ENCODE assay signal across 23 cellular contexts in genomic region chr6:52374247-52374646, GRCh38. TPM values are rescaled to one million over a fixed set of nuclear protein-coding genes. Genes with fewer than 3 reads are reported as not detected.
DNase-seq lines count a peak whose midpoint lies in the region; ATAC-seq lines count a peak whose summit lies in the region.
"Had no signal": no experiment of that assay in that cellular context is flagged by ENCODE, and none has a peak within 500 bp of the region (broad histone marks: within the 10 kb centered on the region; RNA-seq: fewer than 3 reads in every experiment).

No MANE protein-coding gene starts in this region.

- no peak overlapping the region for H3K4me3 Mint-ChIP-seq in activated naive CD4-positive, alpha-beta T cell treated with anti-CD3 and anti-CD28 coated beads, Interleukin-2, amount 50 U/mL, for 24 hours
- no peak overlapping the region for H3K4me3 Mint-ChIP-seq in T-helper 17 cell
- no peak overlapping the region for H3K4me3 Mint-ChIP-seq in effector memory CD8-positive, alpha-beta T cell

- ATAC-seq in T-helper 17 cell = no peak
- no peak for ATAC-seq in effector memory CD8-positive, alpha-beta T cell (replicated peaks)
- ATAC-seq in HG03439 (IDR thresholded peaks at IDR 0.05; ENCODE audit: unreplicated experiment) = no peak
- ATAC-seq in HG03280 (IDR thresholded peaks at IDR 0.05; ENCODE audit: unreplicated experiment) = no peak
- no peak for ATAC-seq in HG03139 (IDR thresholded peaks at IDR 0.05; ENCODE audit: unreplicated experiment)
- ATAC-seq: K562 had no signal

- H3K9me3 Mint-ChIP-seq in activated naive CD4-positive, alpha-beta T cell treated with anti-CD3 and anti-CD28 coated beads, Interleukin-2, amount 50 U/mL, for 24 hours = no peaks in the 10 kb centered on the region
- H3K9me3 Mint-ChIP-seq in effector memory CD8-positive, alpha-beta T cell = peaks cover 2 to 11% of the 10 kb centered on the region in 2 donors

- peaks cover 22% of the 10 kb centered on the region for H3K36me3 Mint-ChIP-seq in activated naive CD4-positive, alpha-beta T cell treated with anti-CD3 and anti-CD28 coated beads, Interleukin-2, amount 50 U/mL, for 24 hours
- peaks cover 5% of the 10 kb centered on the region for H3K36me3 Mint-ChIP-seq in T-helper 17 cell (ENCODE audit: low read depth)
- peaks cover 6% of the 10 kb centered on the region for H3K36me3 Mint-ChIP-seq in effector memory CD8-positive, alpha-beta T cell (ENCODE audit: insufficient read depth)

- no peaks in the 10 kb centered on the region for H3K27me3 Mint-ChIP-seq in activated naive CD4-positive, alpha-beta T cell treated with anti-CD3 and anti-CD28 coated beads, Interleukin-2, amount 50 U/mL, for 24 hours
- no peaks in the 10 kb centered on the region for H3K27me3 Mint-ChIP-seq in T-helper 17 cell
- no peaks in the 10 kb centered on the region for H3K27me3 Mint-ChIP-seq in effector memory CD8-positive, alpha-beta T cell

- DNase-seq in activated naive CD4-positive, alpha-beta T cell treated with anti-CD3 and anti-CD28 coated beads, Interleukin-2, amount 50 U/mL, for 16 hours = no peak
- DNase-seq in T-helper 17 cell = no peak
- no peak for DNase-seq in effector memory CD8-positive, alpha-beta T cell
- DNase-seq: ACHN, DMS53, GDM1, MG63, NCI-H1048, NCI-H1436 treated with DMSO at 0.1 percent for 48 hours, NCI-H1930, NCI-H2227 treated with DMSO at 0.1 percent for 48 hours, NCI-H510A, SHP77 treated with DMSO at 0.1 percent for 48 hours, SK-N-SH had no signal

- peaks cover 81% of the 10 kb centered on the region for H3K4me1 Mint-ChIP-seq in activated naive CD4-positive, alpha-beta T cell treated with anti-CD3 and anti-CD28 coated beads, Interleukin-2, amount 50 U/mL, for 24 hours
- H3K4me1 Mint-ChIP-seq in T-helper 17 cell = peaks cover 61% of the 10 kb centered on the region
- peaks cover 29 to 77% of the 10 kb centered on the region in 2 donors for H3K4me1 Mint-ChIP-seq in effector memory CD8-positive, alpha-beta T cell (ENCODE audit: low read depth in 2 of 2)

- peak overlapping the region; percentile 61 for H3K27ac Mint-ChIP-seq in activated naive CD4-positive, alpha-beta T cell treated with anti-CD3 and anti-CD28 coated beads, Interleukin-2, amount 50 U/mL, for 24 hours
- H3K27ac Mint-ChIP-seq in T-helper 17 cell = peak overlapping the region; percentile 6
- H3K27ac Mint-ChIP-seq in effector memory CD8-positive, alpha-beta T cell = peak overlapping the region; percentile 55 to 74

- no peaks in the 10 kb centered on the region for H3K9me3 ChIP-seq in T-helper 17 cell (ENCODE audit: control insufficient read depth, low read length, poor library complexity, severe bottlenecking)
- H3K9me3 ChIP-seq: BLaER1, SK-N-SH had no signal

- peak overlapping the region; percentile 30 for H3K27ac ChIP-seq in temporal lobe (ENCODE audit: low read depth, low read length)
- H3K27ac ChIP-seq: 22Rv1, BLaER1, RWPE1 had no signal

RNA-seq across cellular contexts. Expression of gene PAQR8, which starts 12.3 kb away (rescaled TPM):
- total RNA-seq in T-helper 17 cell (1 to 10 TPM; 3.6 to 7.7 TPM), temporal lobe (13.8 TPM)

RNA-seq across cellular contexts. Expression of gene EFHC1, which starts 45.9 kb away (rescaled TPM):
- total RNA-seq in T-helper 17 cell (1 to 10 TPM; 5.3 to 7.5 TPM), temporal lobe (25.6 TPM)

Comparison
In these comparisons a context has a peak if more than half of its experiments do, and no peak if none do; other contexts are left out.
1. H3K27ac Mint-ChIP-seq: peak in every context shown above with its lines; median percentile 64 in effector memory CD8-positive, alpha-beta T cell; 61 in activated naive CD4-positive, alpha-beta T cell treated with anti-CD3 and anti-CD28 coated beads, Interleukin-2, amount 50 U/mL, for 24 hours; 6 in T-helper 17 cell.